Comparison of ENCODE assay signal across 8 cellular contexts in genomic region chr19:19224852-19225494, GRCh38. TPM values are rescaled to one million over a fixed set of nuclear protein-coding genes. Genes with fewer than 3 reads are reported as not detected.
DNase-seq lines count a peak whose midpoint lies in the region; ATAC-seq lines count a peak whose summit lies in the region.

No MANE protein-coding gene starts in this region.

- H3K27me3 ChIP-seq in Karpas-422 (ENCODE audit: low read length), result no peaks in the 10 kb centered on the region
- peaks cover 34% of the 10 kb centered on the region for H3K27me3 ChIP-seq in iPS-18a (ENCODE audit: control insufficient read depth, insufficient read depth, low read length)

- no peaks in the 10 kb centered on the region for H3K79me2 ChIP-seq in Karpas-422 (ENCODE audit: low read length)

- DNase-seq in Karpas-422 (peak; percentile 90), amniotic epithelial cell (ENCODE audit: low read depth) (peak; percentile 57)
- DNase-seq in stimulated activated CD4-positive, alpha-beta T cell treated with anti-CD3 and anti-CD28 coated beads, Interleukin-12 subunit alpha, Interleukin-12 subunit beta, amount 100 ng/mL, for 4 hours, result peak; percentile 67

- no peak overlapping the region for H3K27ac ChIP-seq in Karpas-422 (ENCODE audit: low read length)
- no peak overlapping the region for H3K27ac ChIP-seq in iPS-18a (ENCODE audit: low read length)

- H3K4me1 Mint-ChIP-seq in T-helper 1 cell treated with Interleukin-12 subunit alpha and Interleukin-12 subunit beta and Interleukin-4 antibody, amounts not matched to agents 30 μg/mL and 1 μg/mL, for 36 hours (ENCODE audit: low read depth), result peaks cover 3% of the 10 kb centered on the region

- H3K9me3 ChIP-seq in ES-I3 (ENCODE audit: control insufficient read depth, insufficient read depth, low read length), result peaks cover 4% of the 10 kb centered on the region; the same call in 1 of the 2 replicates
- no peaks in the 10 kb centered on the region for H3K9me3 ChIP-seq in Karpas-422 (ENCODE audit: low read length)
- H3K9me3 ChIP-seq in iPS-18a (ENCODE audit: control insufficient read depth, low read depth, low read length), result no peaks in the 10 kb centered on the region

- H3K4me1 ChIP-seq in ES-I3 (ENCODE audit: insufficient read depth, low read length) (no peaks in the 10 kb centered on the region), Karpas-422 (ENCODE audit: low read length) (peaks cover 10% of the 10 kb centered on the region), iPS-18a (ENCODE audit: control insufficient read depth, low read depth, low read length) (peaks cover 5% of the 10 kb centered on the region)

- H4K20me1 ChIP-seq in Karpas-422 (ENCODE audit: insufficient read depth, low read depth, low read length), result no peaks in the 10 kb centered on the region

- peak overlapping the region; percentile 79 for H3K4me3 Mint-ChIP-seq in T-helper 1 cell treated with Interleukin-12 subunit alpha and Interleukin-12 subunit beta and Interleukin-4 antibody, amounts not matched to agents 30 μg/mL and 1 μg/mL, for 36 hours

- H3K27ac Mint-ChIP-seq in T-helper 1 cell treated with Interleukin-12 subunit alpha and Interleukin-12 subunit beta and Interleukin-4 antibody, amounts not matched to agents 30 μg/mL and 1 μg/mL, for 36 hours, result no peak overlapping the region

- no peaks in the 10 kb centered on the region for H3K36me3 ChIP-seq in ES-I3 (ENCODE audit: insufficient read depth, low read length)
- H3K36me3 ChIP-seq in Karpas-422 (ENCODE audit: insufficient read depth, low read length), result no peaks in the 10 kb centered on the region
- no peaks in the 10 kb centered on the region for H3K36me3 ChIP-seq in iPS-18a (ENCODE audit: control insufficient read depth, low read depth, low read length)

- H3K9ac ChIP-seq in ES-I3 (ENCODE audit: low read depth, low read length) (peak overlapping the region; percentile 30; the same call in 1 of the 2 replicates), Karpas-422 (ENCODE audit: low read length) (peak overlapping the region; percentile 43), iPS-18a (ENCODE audit: low read length) (no peak overlapping the region)

- H3K9me3 Mint-ChIP-seq in T-helper 1 cell treated with Interleukin-12 subunit alpha and Interleukin-12 subunit beta and Interleukin-4 antibody, amounts not matched to agents 30 μg/mL and 1 μg/mL, for 36 hours, result no peaks in the 10 kb centered on the region

- H3K4me3 ChIP-seq in Karpas-422 (ENCODE audit: low read length), result peak overlapping the region; percentile 35; the same call in 1 of the 2 replicates
- peak overlapping the region; percentile 44 for H3K4me3 ChIP-seq in iPS-18a (ENCODE audit: low read length)

- H3K27me3 Mint-ChIP-seq in T-helper 1 cell treated with Interleukin-12 subunit alpha and Interleukin-12 subunit beta and Interleukin-4 antibody, amounts not matched to agents 30 μg/mL and 1 μg/mL, for 36 hours (ENCODE audit: low read depth), result peaks cover 13% of the 10 kb centered on the region

- H3K9me2 ChIP-seq in Karpas-422 (replicated peaks; ENCODE audit: insufficient read depth, low read length), result no peaks in the 10 kb centered on the region

- H2AFZ ChIP-seq in Karpas-422 (ENCODE audit: low read length), result peak overlapping the region; percentile 43; the same call in 1 of the 2 replicates

- ATAC-seq in GM21515 (IDR thresholded peaks at IDR 0.05; ENCODE audit: unreplicated experiment) (no peak), GM19455 (IDR thresholded peaks at IDR 0.05; ENCODE audit: unreplicated experiment) (no peak)

- H3K4me2 ChIP-seq in Karpas-422 (ENCODE audit: low read depth, low read length, poor library complexity, severe bottlenecking), result peak overlapping the region; percentile 53

- H3K36me3 Mint-ChIP-seq in T-helper 1 cell treated with Interleukin-12 subunit alpha and Interleukin-12 subunit beta and Interleukin-4 antibody, amounts not matched to agents 30 μg/mL and 1 μg/mL, for 36 hours (ENCODE audit: low read depth), result no peaks in the 10 kb centered on the region

RNA-seq across cellular contexts. Expression of gene NCAN, which starts 13.2 kb away (rescaled TPM):
- not detected in 2 replicates for total RNA-seq in Karpas-422 (2014; rRNA removed; shearing (Covaris generic); ENCODE audit: low replicate concordance)

RNA-seq across cellular contexts. Expression of gene NR2C2AP, which starts 21.8 kb away (rescaled TPM):
- total RNA-seq in Karpas-422 (2014; rRNA removed; shearing (Covaris generic); ENCODE audit: low replicate concordance), result 6.9 and 21.4 TPM in 2 replicates

RNA-seq across cellular contexts. Expression of gene RFXANK, which starts 32.9 kb away (rescaled TPM):
- total RNA-seq in Karpas-422 (2014; rRNA removed; shearing (Covaris generic); ENCODE audit: low replicate concordance), result 170 and 176 TPM in 2 replicates

RNA-seq across cellular contexts. Expression of gene BORCS8, which starts 33.0 kb away (rescaled TPM):
- 6.6 and 12.3 TPM in 2 replicates for total RNA-seq in Karpas-422 (2014; rRNA removed; shearing (Covaris generic); ENCODE audit: low replicate concordance)

RNA-seq across cellular contexts. Expression of gene TM6SF2, which starts 48.1 kb away (rescaled TPM):
- total RNA-seq in Karpas-422 (2014; rRNA removed; shearing (Covaris generic); ENCODE audit: low replicate concordance), result not detected in 2 replicates
